25 cellular contexts compared by ENCODE assay signal in the genomic region with DNA sequence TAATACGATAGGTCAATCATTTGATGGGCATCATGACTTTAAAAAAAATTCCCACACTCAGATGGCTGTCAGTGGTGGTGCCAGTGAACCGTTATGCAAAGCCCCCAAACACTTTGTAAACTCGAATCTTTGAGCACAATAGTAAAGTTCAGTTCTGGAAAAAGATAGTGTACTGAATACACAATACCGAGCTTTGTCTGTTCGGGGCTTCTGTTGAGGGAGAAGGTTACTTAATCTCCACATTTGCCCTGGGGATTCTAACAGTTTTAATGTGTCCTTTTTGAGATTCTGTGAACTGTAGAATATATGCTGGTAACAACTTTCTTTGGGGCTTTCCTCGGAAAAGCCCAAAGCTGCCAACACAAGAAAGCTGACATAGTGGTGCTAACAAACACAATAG.
DNase-seq lines count a peak whose midpoint lies in the region; ATAC-seq, FAIRE-seq and TF ChIP-seq lines count a peak whose summit lies in the region.
"Had no signal": no experiment of that assay in that cellular context is flagged by ENCODE, and none has a peak within 500 bp of the region (broad histone marks: within the 10 kb centered on the region; RNA-seq: fewer than 3 reads in every experiment).

No MANE protein-coding gene starts in this region.

- no TSS peak for BruUV-seq in GM12878 (replicated peaks; lab: Mats Ljungman, UMichigan)

- H3K4me3 ChIP-seq in SK-N-SH (ENCODE audit: low read depth in 2 of 2, low read length in 1 of 2) (no peak overlapping the region), GM12878 (no peak overlapping the region), mesodermal cell (ENCODE audit: extremely low read depth, insufficient read depth, low read length, poor library complexity, severe bottlenecking) (no peak overlapping the region)
- H3K4me3 ChIP-seq: SJCRH30 had no signal

- H3K9me2 ChIP-seq in SK-N-SH = no peaks in the 10 kb centered on the region

- H3K9ac ChIP-seq in SK-N-SH = no peak overlapping the region
- H3K9ac ChIP-seq in GM12878 (ENCODE audit: control insufficient read depth, insufficient read depth, low read length) = no peak overlapping the region

- no peak for TF ChIP-seq RAD21 in SK-N-SH (IDR thresholded peaks at IDR 0.05; ENCODE audit: low read length)
- TF ChIP-seq RAD21 in GM12878 (IDR thresholded peaks at IDR 0.05; ENCODE audit: insufficient read depth, low read depth, low read length) = no peak

- no peak for ATAC-seq in SK-N-SH treated with all-trans-retinoic acid at 6 μM for 48 hours
- ATAC-seq in GM12878 = peak; percentile 72
- ATAC-seq in GM21737 (IDR thresholded peaks at IDR 0.05; ENCODE audit: unreplicated experiment) = no peak
- no peak for ATAC-seq in GM21717 (IDR thresholded peaks at IDR 0.05; ENCODE audit: unreplicated experiment)
- ATAC-seq: PC-3, Right ventricle myocardium inferior had no signal

- RAD21 ChIA-PET in GM12878 (lab: Charles Lee; ENCODE audit: unreplicated experiment) = interaction anchor here (1.2 kb wide), 1 partner anchor 281 kb away, joined by 3 read pairs; no protein-coding TSS in a partner anchor

- DNase-seq in SK-N-SH (no peak), GM12878 (ENCODE audit: low read depth, low spot score) (no peak), pons (ENCODE audit: low spot score) (peak; percentile 20), GM10266 (ENCODE audit: extremely low spot score) (no peak)
- DNase-seq: ACHN; BE2C; H7; KBM-7; MV-4-11; NCI-H1105; NCI-H1436 treated with DMSO at 0.1 percent for 48 hours; NCI-H187 treated with DMSO at 0.1 percent for 48 hours; NCI-H524 treated with DMSO at 0.1 percent for 48 hours; NCI-H774; NK-92 treated with Interleukin-12 subunit alpha and Interleukin-12 subunit beta, amount 100 ng/mL, for 24 hours; PC-3 had no signal

- in situ Hi-C loops in GM12878 (cut with MboI) = no loop called here

- SMC1A ChIA-PET in GM12878 (lab: Charles Lee; ENCODE audit: uncharacterized antibody, unreplicated experiment) = interaction anchor here (0.6 to 7.3 kb wide), 2 partner anchors 29 to 280 kb away, joined by 3 to 88 read pairs; no protein-coding TSS in a partner anchor

- intact Hi-C loops in GM12878 (cut with micrococcal nuclease; ENCODE audit: unreplicated experiment) = no loop called here

- 66% methylated on average over 6 of the region's 6 CpGs for WGBS in SK-N-SH (ENCODE audit: low lambda C conversion rate)
- 2% methylated on average over 6 of the region's 6 CpGs for WGBS in GM12878 (ENCODE audit: insufficient coverage, insufficient replicate concordance, low lambda C conversion rate, missing lambda C conversion rate)
- WGBS in mesodermal cell (ENCODE audit: insufficient coverage in 2 of 2), 2 experiments = 40 to 89% methylated on average over 1 to 5 of the region's 6 CpGs

- POLR2A ChIA-PET in SK-N-SH (lab: Yijun Ruan, JAX) = no interaction called here
- POLR2A ChIA-PET in GM12878 (lab: Charles Lee) = no interaction called here

- no peaks in the 10 kb centered on the region for H3K36me3 ChIP-seq in SK-N-SH (replicated peaks in 1 of 2; ENCODE audit: control insufficient read depth in 1 of 2, insufficient read depth in 2 of 2, low read length in 1 of 2)
- no peaks in the 10 kb centered on the region for H3K36me3 ChIP-seq in GM12878 (ENCODE audit: control insufficient read depth in 2 of 2, insufficient read depth in 2 of 2, low read length in 1 of 2)
- no peaks in the 10 kb centered on the region for H3K36me3 ChIP-seq in mesodermal cell (ENCODE audit: control insufficient read depth, insufficient read depth, low read length)
- H3K36me3 ChIP-seq: BE2C, SJCRH30 had no signal

- TF ChIP-seq POLR2A in GM12878 (IDR thresholded peaks at IDR 0.05; ENCODE audit: low read depth, low read length) = no peak

- no peak for FAIRE-seq in GM12878 (lab: Jason Lieb, UNC)
- FAIRE-seq: D721Med, HTR-8/SVneo had no signal

- H3K79me2 ChIP-seq in SK-N-SH (ENCODE audit: insufficient read depth) (no peaks in the 10 kb centered on the region), GM12878 (ENCODE audit: control insufficient read depth, insufficient read depth, low read length) (no peaks in the 10 kb centered on the region)

- H3K27ac ChIP-seq in SK-N-SH (ENCODE audit: low read depth in 2 of 2, low read length in 1 of 2) (no peak overlapping the region), GM12878 (ENCODE audit: control insufficient read depth, insufficient read depth) (no peak overlapping the region), mesodermal cell (ENCODE audit: low read depth, low read length, severe bottlenecking) (peak overlapping the region; percentile 7)
- H3K27ac ChIP-seq: 22Rv1, SJCRH30 had no signal

- H4K20me1 ChIP-seq in SK-N-SH (ENCODE audit: insufficient read depth) = no peaks in the 10 kb centered on the region
- no peaks in the 10 kb centered on the region for H4K20me1 ChIP-seq in GM12878 (ENCODE audit: control insufficient read depth, insufficient read depth)

- no peak for TF ChIP-seq EP300 in SK-N-SH (IDR thresholded peaks at IDR 0.05; ENCODE audit: borderline replicate concordance in 1 of 2, low read depth in 1 of 2, low read length in 1 of 2)
- no peak for TF ChIP-seq EP300 in GM12878 (IDR thresholded peaks at IDR 0.05; ENCODE audit: borderline replicate concordance in 1 of 2, control insufficient read depth in 1 of 2, low read depth in 2 of 2, low read length in 2 of 2)

- no peak overlapping the region for H2AFZ ChIP-seq in SK-N-SH (ENCODE audit: low read depth)
- H2AFZ ChIP-seq in GM12878 (ENCODE audit: control insufficient read depth, low read depth, low read length) = no peak overlapping the region

- CTCF ChIA-PET in SK-N-SH (lab: Yijun Ruan, JAX) = interaction anchor here (0.6 to 1.0 kb wide), 2 partner anchors 281 to 644 kb away, joined by 3 read pairs; no protein-coding TSS in a partner anchor
- CTCF ChIA-PET in GM12878 (lab: Yijun Ruan, JAX) = interaction anchor here (0.6 to 7.5 kb wide), 4 partner anchors 43 to 1765 kb away, joined by 3 to 222 read pairs (median 4); no protein-coding TSS in a partner anchor

- TF ChIP-seq CTCF in SK-N-SH (IDR thresholded peaks at IDR 0.05) = 0 out of 2 replicates have a peak, but pooled peaks have one; percentile 8
- TF ChIP-seq CTCF in GM12878 (IDR thresholded peaks at IDR 0.05 in 2 of 3, conservative IDR thresholded peaks at IDR 0.05 in 1 of 3; ENCODE audit: control insufficient read depth in 2 of 3, extremely low read depth in 1 of 3, insufficient read depth in 1 of 3, low read depth in 3 of 3, low read length in 3 of 3) = no peak
- no peak for TF ChIP-seq CTCF in GM10266 (IDR thresholded peaks at IDR 0.05; ENCODE audit: control insufficient read depth, insufficient read depth, low read depth, missing control alignments)

- H3K4me2 ChIP-seq in SK-N-SH = no peak overlapping the region
- H3K4me2 ChIP-seq in GM12878 (ENCODE audit: control insufficient read depth, insufficient read depth) = no peak overlapping the region

- no peaks in the 10 kb centered on the region; a peak in 1 of 4 replicates for H3K4me1 ChIP-seq in SK-N-SH (ENCODE audit: control insufficient read depth in 1 of 2, insufficient read depth in 2 of 2, low read depth in 1 of 2, low read length in 1 of 2)
- no peaks in the 10 kb centered on the region for H3K4me1 ChIP-seq in GM12878 (ENCODE audit: control insufficient read depth, insufficient read depth, low read length)
- no peaks in the 10 kb centered on the region for H3K4me1 ChIP-seq in mesodermal cell (ENCODE audit: control insufficient read depth, insufficient read depth, low read length, poor library complexity, severe bottlenecking)
- H3K4me1 ChIP-seq: BE2C had no signal

- H3K9me3 ChIP-seq in SK-N-SH = no peaks in the 10 kb centered on the region
- no peaks in the 10 kb centered on the region for H3K9me3 ChIP-seq in GM12878 (replicated peaks; ENCODE audit: control insufficient read depth, insufficient read depth, low read length)
- H3K9me3 ChIP-seq in mesodermal cell (ENCODE audit: control insufficient read depth, low read length) = no peaks in the 10 kb centered on the region
- H3K9me3 ChIP-seq: BE2C, SJCRH30 had no signal

- H3F3A ChIP-seq in SK-N-SH (replicated peaks; ENCODE audit: insufficient read depth) = no peaks in the 10 kb centered on the region

- H3K27me3 ChIP-seq in SK-N-SH (ENCODE audit: insufficient read depth) (no peaks in the 10 kb centered on the region), GM12878 (replicated peaks in 1 of 2; ENCODE audit: control insufficient read depth in 2 of 2, insufficient read depth in 2 of 2, low read length in 1 of 2) (no peaks in the 10 kb centered on the region)
- H3K27me3 ChIP-seq: BE2C, SJCRH30 had no signal

TF ChIP-seq in SK-N-SH, 30 proteins besides CTCF, POLR2A, EP300 and RAD21 (continues in another document):
- TF ChIP-seq, protein P1, sequence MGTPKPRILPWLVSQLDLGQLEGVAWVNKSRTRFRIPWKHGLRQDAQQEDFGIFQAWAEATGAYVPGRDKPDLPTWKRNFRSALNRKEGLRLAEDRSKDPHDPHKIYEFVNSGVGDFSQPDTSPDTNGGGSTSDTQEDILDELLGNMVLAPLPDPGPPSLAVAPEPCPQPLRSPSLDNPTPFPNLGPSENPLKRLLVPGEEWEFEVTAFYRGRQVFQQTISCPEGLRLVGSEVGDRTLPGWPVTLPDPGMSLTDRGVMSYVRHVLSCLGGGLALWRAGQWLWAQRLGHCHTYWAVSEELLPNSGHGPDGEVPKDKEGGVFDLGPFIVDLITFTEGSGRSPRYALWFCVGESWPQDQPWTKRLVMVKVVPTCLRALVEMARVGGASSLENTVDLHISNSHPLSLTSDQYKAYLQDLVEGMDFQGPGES (IDR thresholded peaks at IDR 0.05; ENCODE audit: low read depth, low read length) = no peak

TF ChIP-seq in SK-N-SH treated with all-trans-retinoic acid at 6 μM for 48 hours, 23 proteins besides CTCF, POLR2A, EP300 and RAD21 (continues in another document):
- TF ChIP-seq GLIS3 (CRISPR knock-in tag; IDR thresholded peaks at IDR 0.05) = no peak

TF ChIP-seq in GM12878, 131 proteins besides CTCF, POLR2A, EP300 and RAD21 (continues in another document):
- TF ChIP-seq, protein P2, sequence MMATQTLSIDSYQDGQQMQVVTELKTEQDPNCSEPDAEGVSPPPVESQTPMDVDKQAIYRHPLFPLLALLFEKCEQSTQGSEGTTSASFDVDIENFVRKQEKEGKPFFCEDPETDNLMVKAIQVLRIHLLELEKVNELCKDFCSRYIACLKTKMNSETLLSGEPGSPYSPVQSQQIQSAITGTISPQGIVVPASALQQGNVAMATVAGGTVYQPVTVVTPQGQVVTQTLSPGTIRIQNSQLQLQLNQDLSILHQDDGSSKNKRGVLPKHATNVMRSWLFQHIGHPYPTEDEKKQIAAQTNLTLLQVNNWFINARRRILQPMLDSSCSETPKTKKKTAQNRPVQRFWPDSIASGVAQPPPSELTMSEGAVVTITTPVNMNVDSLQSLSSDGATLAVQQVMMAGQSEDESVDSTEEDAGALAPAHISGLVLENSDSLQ (IDR thresholded peaks at IDR 0.05) = peak; percentile 36; the same call in 1 of the 2 replicates
